8 cellular contexts compared by ENCODE assay signal in genomic region chr10:127117125-127117524, GRCh38.
DNase-seq lines count a peak whose midpoint lies in the region; ATAC-seq, FAIRE-seq and TF ChIP-seq lines count a peak whose summit lies in the region.

No MANE protein-coding gene starts in this region.

- H3K9me3 ChIP-seq in HEK293 (ENCODE audit: control insufficient read depth, insufficient read depth, low read depth, low read length): no peaks in the 10 kb centered on the region
- no peaks in the 10 kb centered on the region for H3K9me3 ChIP-seq in kidney (ENCODE audit: control insufficient read depth in 1 of 2, low read length in 2 of 2)

- no peak for TF ChIP-seq CTCF in HEK293 (tag by site-specific recombination; IDR thresholded peaks at IDR 0.05)
- no peak for TF ChIP-seq CTCF in fibroblast of pulmonary artery (IDR thresholded peaks at IDR 0.05; ENCODE audit: low read length, missing control alignments)
- no peak for TF ChIP-seq CTCF in kidney (IDR thresholded peaks at IDR 0.05; ENCODE audit: borderline replicate concordance, extremely low read depth, insufficient read depth)

- CTCF ChIA-PET in HEK293 (lab: Yijun Ruan, JAX): no interaction called here

- no peak overlapping the region for H3K9ac ChIP-seq in kidney (ENCODE audit: low read length in 2 of 2)

- no peaks in the 10 kb centered on the region for H3K4me1 ChIP-seq in HEK293 (ENCODE audit: control insufficient read depth, insufficient read depth, low read length)
- no peaks in the 10 kb centered on the region for H3K4me1 ChIP-seq in kidney (ENCODE audit: control insufficient read depth in 1 of 2, insufficient read depth in 1 of 2, low read depth in 1 of 2, low read length in 2 of 2)

- intact Hi-C loops in kidney (cut with DNase I): no loop called here

- H3K27ac ChIP-seq in HEK293 (ENCODE audit: extremely low read depth, low read depth, low read length) (no peak overlapping the region), kidney (ENCODE audit: low read depth in 2 of 2, low read length in 2 of 2) (no peak overlapping the region)

- H3K36me3 ChIP-seq in HEK293 (ENCODE audit: control insufficient read depth in 2 of 2, insufficient read depth in 1 of 2, low read length in 2 of 2) (peaks cover 0 to 5% of the 10 kb centered on the region in 2 experiments; a peak in 2 of 3 replicates), kidney (ENCODE audit: control insufficient read depth in 1 of 2, insufficient read depth in 2 of 2, low read length in 2 of 2) (peaks cover 0 to 7% of the 10 kb centered on the region in 2 donors)

- no peak for ATAC-seq in GM19328 (IDR thresholded peaks at IDR 0.05; ENCODE audit: unreplicated experiment)
- no peak for ATAC-seq in GM19397 (IDR thresholded peaks at IDR 0.05; ENCODE audit: unreplicated experiment)

- H3K4me3 ChIP-seq in HEK293 (ENCODE audit: low read depth, low read length): no peak overlapping the region
- H3K4me3 ChIP-seq in fibroblast of pulmonary artery (replicated peaks; ENCODE audit: low read depth, low read length): no peak overlapping the region
- H3K4me3 ChIP-seq in kidney (ENCODE audit: low read length in 2 of 2): no peak overlapping the region

- FAIRE-seq in kidney (lab: Jason Lieb, UNC): no peak

- DNase-seq in RKO (ENCODE audit: low spot score) (peak; percentile 59), fibroblast of pulmonary artery (ENCODE audit: low read depth) (peak; percentile 69), retina (peak; percentile 30), SHP77 treated with DMSO at 0.1 percent for 48 hours (lab: John Stamatoyannopoulos, UW) (no peak), kidney (no peak)

- POLR2A ChIA-PET in HEK293 (lab: Yijun Ruan, JAX): no interaction called here

TF ChIP-seq in HEK293, 187 proteins besides CTCF, POLR2A, EP300 and RAD21:
- TF ChIP-seq ZNF624 (tag by site-specific recombination; IDR thresholded peaks at IDR 0.05) (no peak), REST (tag by site-specific recombination; IDR thresholded peaks at IDR 0.05) (peak; percentile 93), EGR2 (tag by site-specific recombination; IDR thresholded peaks at IDR 0.05; ENCODE audit: low read depth) (peak; percentile 37; the same call in 1 of the 2 replicates)
TF ChIP-seq in HEK293: peak in this region for 2.

Comparison
In these comparisons a context has a peak if more than half of its experiments do, and no peak if none do; other contexts are left out.
1. DNase-seq: peak in RKO (single experiment), fibroblast of pulmonary artery (single experiment) and retina (single experiment); none in SHP77 treated with DMSO at 0.1 percent for 48 hours (single experiment) and kidney (single experiment).